ENCODE assay signal across 9 cellular contexts in genomic region chr9:136787690-136788400, GRCh38. TPM values are rescaled to one million over a fixed set of nuclear protein-coding genes. Genes with fewer than 3 reads are reported as not detected.
DNase-seq lines count a peak whose midpoint lies in the region; ATAC-seq and TF ChIP-seq lines count a peak whose summit lies in the region.
"Had no signal": no experiment of that assay in that cellular context is flagged by ENCODE, and none has a peak within 500 bp of the region (broad histone marks: within the 10 kb centered on the region; RNA-seq: fewer than 3 reads in every experiment).

No MANE protein-coding gene starts in this region.

- H3K4me1 ChIP-seq in DOHH2 (ENCODE audit: control insufficient read depth, low read length) (peaks cover 24% of the 10 kb centered on the region), right cardiac atrium (ENCODE audit: control insufficient read depth, insufficient read depth, low read length) (no peaks in the 10 kb centered on the region), skeletal muscle satellite cell (ENCODE audit: control insufficient read depth, insufficient read depth, low read length) (peaks cover 12% of the 10 kb centered on the region)

- H3K36me3 ChIP-seq in DOHH2 (ENCODE audit: control insufficient read depth, low read length) (peaks cover 5% of the 10 kb centered on the region; the same call in 1 of the 2 replicates), MG63 (peaks cover 3% of the 10 kb centered on the region), skeletal muscle satellite cell (ENCODE audit: insufficient read depth, low read length) (no peaks in the 10 kb centered on the region)

- H4K20me1 ChIP-seq in DOHH2 (ENCODE audit: control insufficient read depth, insufficient read depth, low read depth, low read length) = no peaks in the 10 kb centered on the region

- H3F3A ChIP-seq in DOHH2 (ENCODE audit: control insufficient read depth, insufficient read depth) = no peaks in the 10 kb centered on the region

- no peaks in the 10 kb centered on the region for H3K36me3 Mint-ChIP-seq in activated naive CD8-positive, alpha-beta T cell treated with anti-CD3 and anti-CD28 coated beads, Interleukin-2, amount 50 U/mL, for 24 hours (ENCODE audit: low read depth)

- intact Hi-C loops in right cardiac atrium (cut with DNase I) = loop anchor here (2.0 to 10.0 kb wide), 3 partner anchors 247 to 277 kb away; no protein-coding TSS in a partner anchor

- H3K27me3 Mint-ChIP-seq in activated naive CD8-positive, alpha-beta T cell treated with anti-CD3 and anti-CD28 coated beads, Interleukin-2, amount 50 U/mL, for 24 hours = peaks cover 8% of the 10 kb centered on the region

- peaks cover 19% of the 10 kb centered on the region for H3K27me3 ChIP-seq in DOHH2 (ENCODE audit: control insufficient read depth, low read length)
- H3K27me3 ChIP-seq in MG63 = no peaks in the 10 kb centered on the region
- no peaks in the 10 kb centered on the region for H3K27me3 ChIP-seq in right cardiac atrium (ENCODE audit: control insufficient read depth, insufficient read depth)
- peaks cover 8% of the 10 kb centered on the region for H3K27me3 ChIP-seq in skeletal muscle satellite cell (ENCODE audit: control insufficient read depth, insufficient read depth, low read length)

- no peak overlapping the region for H3K4me3 Mint-ChIP-seq in activated naive CD8-positive, alpha-beta T cell treated with anti-CD3 and anti-CD28 coated beads, Interleukin-2, amount 50 U/mL, for 24 hours
- H3K4me3 Mint-ChIP-seq: dendritic cell treated with granulocyte-macrophage colony-stimulating factor and Interleukin-4, amounts not matched to agents 40 ng/mL and 50 ng/mL, for 4 days had no signal

- H3K4me1 Mint-ChIP-seq in activated naive CD8-positive, alpha-beta T cell treated with anti-CD3 and anti-CD28 coated beads, Interleukin-2, amount 50 U/mL, for 24 hours = peaks cover 30% of the 10 kb centered on the region

- no peak overlapping the region for H3K27ac Mint-ChIP-seq in activated naive CD8-positive, alpha-beta T cell treated with anti-CD3 and anti-CD28 coated beads, Interleukin-2, amount 50 U/mL, for 24 hours
- H3K27ac Mint-ChIP-seq: dendritic cell treated with granulocyte-macrophage colony-stimulating factor and Interleukin-4, amounts not matched to agents 40 ng/mL and 50 ng/mL, for 4 days had no signal

- no peak for ATAC-seq in activated naive CD8-positive, alpha-beta T cell treated with anti-CD3 and anti-CD28 coated beads, Interleukin-2, amount 50 U/mL, for 24 hours
- ATAC-seq in right cardiac atrium (no peak), GM18517 (IDR thresholded peaks at IDR 0.05; ENCODE audit: unreplicated experiment) (no peak)

- no peak overlapping the region for H3K9ac ChIP-seq in skeletal muscle satellite cell (ENCODE audit: low read depth, low read length)

- H3K4me3 ChIP-seq in DOHH2 (ENCODE audit: low read length) (no peak overlapping the region), MG63 (no peak overlapping the region), right cardiac atrium (ENCODE audit: low read length) (no peak overlapping the region), skeletal muscle satellite cell (ENCODE audit: low read length) (no peak overlapping the region)

- no peaks in the 10 kb centered on the region for H3K9me2 ChIP-seq in DOHH2 (replicated peaks; ENCODE audit: control insufficient read depth, low read length)

- no peak overlapping the region for H3K27ac ChIP-seq in DOHH2 (ENCODE audit: low read depth, low read length)
- H3K27ac ChIP-seq in right cardiac atrium (ENCODE audit: low read length) = no peak overlapping the region

- H3K9me3 Mint-ChIP-seq in activated naive CD8-positive, alpha-beta T cell treated with anti-CD3 and anti-CD28 coated beads, Interleukin-2, amount 50 U/mL, for 24 hours = no peaks in the 10 kb centered on the region
- H3K9me3 Mint-ChIP-seq: dendritic cell treated with granulocyte-macrophage colony-stimulating factor and Interleukin-4, amounts not matched to agents 40 ng/mL and 50 ng/mL, for 4 days had no signal

- DNase-seq in MG63 (peak; percentile 39), SKM-1 (lab: John Stamatoyannopoulos, UW; ENCODE audit: unreplicated experiment) (peak; percentile 39), right cardiac atrium (peak; percentile 70 to 88 (median 82)), HPDE6-E6E7 (ENCODE audit: extremely low spot score) (no peak)
- DNase-seq in activated naive CD8-positive, alpha-beta T cell treated with anti-CD3 and anti-CD28 coated beads, Interleukin-2, amount 50 U/mL, for 24 hours = peak; percentile 76

- peaks cover 3% of the 10 kb centered on the region; the same call in 1 of the 2 replicates for H3K79me2 ChIP-seq in DOHH2 (ENCODE audit: control insufficient read depth, low read length)

- H3K9me3 ChIP-seq in DOHH2 (ENCODE audit: control insufficient read depth, insufficient read depth, low read length) (no peaks in the 10 kb centered on the region), MG63 (no peaks in the 10 kb centered on the region), right cardiac atrium (ENCODE audit: control insufficient read depth, low read length) (no peaks in the 10 kb centered on the region), skeletal muscle satellite cell (replicated peaks; ENCODE audit: low read length) (no peaks in the 10 kb centered on the region)

- 11% methylated on average over 21 of the region's 21 CpGs for WGBS in right cardiac atrium

- TF ChIP-seq CTCF in DOHH2 (IDR thresholded peaks at IDR 0.05; ENCODE audit: low read depth, low read length, poor library complexity, severe bottlenecking) = peak; percentile 81

- no peak overlapping the region for H3K4me2 ChIP-seq in DOHH2 (ENCODE audit: low read length)
- H3K4me2 ChIP-seq in skeletal muscle satellite cell (ENCODE audit: low read length) = peak overlapping the region; percentile 28

RNA-seq across cellular contexts. Expression of gene TMEM141, which starts 3.3 kb away (rescaled TPM):
- total RNA-seq in MG63 (2014; rRNA removed; shearing (Covaris generic); ENCODE audit: low replicate concordance) = 53.9 and 57.5 TPM in 2 replicates
- 100 to 1,000 TPM in 2 of 4 donors, 10 to 100 TPM in 2; 73.6 to 115 (median 100) TPM for total RNA-seq in right cardiac atrium
- 158 TPM for polyA plus RNA-seq in right cardiac atrium
- 52.4 and 53.7 TPM in 2 replicates for total RNA-seq in skeletal muscle satellite cell (2012; rRNA removed)

RNA-seq across cellular contexts. Expression of gene CCDC183, which starts 8.3 kb away (rescaled TPM):
- total RNA-seq in MG63 (2014; rRNA removed; shearing (Covaris generic); ENCODE audit: low replicate concordance) = not detected in 2 replicates
- 1 to 10 TPM; 2.0 to 5.0 (median 2.6) TPM for total RNA-seq in right cardiac atrium
- 3.8 TPM for polyA plus RNA-seq in right cardiac atrium
- total RNA-seq in skeletal muscle satellite cell (2012; rRNA removed) = 0.44 TPM in 1 of 2 replicates, not detected in the other

RNA-seq across cellular contexts. Expression of gene RABL6, which starts 19.9 kb away (rescaled TPM):
- 67.4 and 101 TPM in 2 replicates for total RNA-seq in MG63 (2014; rRNA removed; shearing (Covaris generic); ENCODE audit: low replicate concordance)
- total RNA-seq in right cardiac atrium = 10 to 100 TPM; 67.3 to 73.6 (median 71.6) TPM
- polyA plus RNA-seq in right cardiac atrium = 87.2 TPM
- total RNA-seq in skeletal muscle satellite cell (2012; rRNA removed) = 42.3 and 42.8 TPM in 2 replicates

RNA-seq across cellular contexts. Expression of gene LCN15, which starts 23.5 kb away (rescaled TPM):
- not detected in 2 replicates for total RNA-seq in MG63 (2014; rRNA removed; shearing (Covaris generic); ENCODE audit: low replicate concordance)
- 1 to 10 TPM in 2 of 4 donors, under 1 TPM in 2; 0.32 to 1.3 (median 0.87) TPM for total RNA-seq in right cardiac atrium
- 2.1 TPM for polyA plus RNA-seq in right cardiac atrium
- not detected in 2 replicates for total RNA-seq in skeletal muscle satellite cell (2012; rRNA removed)

RNA-seq across cellular contexts. Expression of gene LCN8, which starts 29.8 kb away (rescaled TPM):
- not detected in 2 replicates for total RNA-seq in MG63 (2014; rRNA removed; shearing (Covaris generic); ENCODE audit: low replicate concordance)
- not detected for total RNA-seq in right cardiac atrium
- polyA plus RNA-seq in right cardiac atrium = not detected
- total RNA-seq in skeletal muscle satellite cell (2012; rRNA removed) = not detected in 2 replicates
